Comparison of ENCODE assay signal across 8 cellular contexts in genomic region chr22:45557926-45558325, GRCh38. TPM values are rescaled to one million over a fixed set of nuclear protein-coding genes. Genes with fewer than 3 reads are reported as not detected.
DNase-seq lines count a peak whose midpoint lies in the region; ATAC-seq, FAIRE-seq and TF ChIP-seq lines count a peak whose summit lies in the region.
"Not testable (repeated sequence)": the region's sequence is repeated elsewhere in the genome, so short reads cannot be mapped to it uniquely, and the experiment has no call there.
"Had no signal": no experiment of that assay in that cellular context is flagged by ENCODE, and none has a peak within 500 bp of the region (broad histone marks: within the 10 kb centered on the region; RNA-seq: fewer than 3 reads in every experiment).

No MANE protein-coding gene starts in this region.

- H3K4me3 Mint-ChIP-seq in activated naive CD4-positive, alpha-beta T cell treated with anti-CD3 and anti-CD28 coated beads, Interleukin-2, amount 50 U/mL, for 24 hours = not testable (repeated sequence)

- peak overlapping the region; percentile 1 for H3K27ac Mint-ChIP-seq in activated naive CD4-positive, alpha-beta T cell treated with anti-CD3 and anti-CD28 coated beads, Interleukin-2, amount 50 U/mL, for 24 hours

- not testable (repeated sequence) for H3K4me1 Mint-ChIP-seq in activated naive CD4-positive, alpha-beta T cell treated with anti-CD3 and anti-CD28 coated beads, Interleukin-2, amount 50 U/mL, for 24 hours

- DNase-seq in H4 (ENCODE audit: low spot score) = peak; percentile 73
- DNase-seq in MV-4-11 (lab: John Stamatoyannopoulos, UW) = peak; percentile 70
- DNase-seq in mammary epithelial cell = peak; percentile 83
- DNase-seq in fibroblast of gingiva (ENCODE audit: low read depth) = peak; percentile 48
- peak; percentile 32 for DNase-seq in kidney
- peak; percentile 36 to 37 for DNase-seq in aorta

- H3K79me2 ChIP-seq in mammary epithelial cell (ENCODE audit: insufficient read depth, low read length) = not testable (repeated sequence)

- not testable (repeated sequence) for TF ChIP-seq CTCF in mammary epithelial cell (conservative IDR thresholded peaks at IDR 0.05 in 1 of 2, IDR thresholded peaks at IDR 0.05 in 1 of 2; ENCODE audit: extremely low read depth in 1 of 2, insufficient read depth in 1 of 2, low read depth in 1 of 2, low read length in 2 of 2); kidney (IDR thresholded peaks at IDR 0.05; ENCODE audit: borderline replicate concordance, extremely low read depth, insufficient read depth)

- H3K9me3 ChIP-seq in mammary epithelial cell (replicated peaks; ENCODE audit: insufficient read depth, low read length) = peaks cover 10% of the 10 kb centered on the region
- not testable (repeated sequence) for H3K9me3 ChIP-seq in kidney (ENCODE audit: control insufficient read depth in 1 of 2, low read length in 2 of 2); aorta (ENCODE audit: control insufficient read depth, low read length)

- CTCF ChIA-PET in mammary epithelial cell (lab: Charles Lee; ENCODE audit: low non-redundant PET) = not testable (repeated sequence)

- FAIRE-seq in kidney (lab: Jason Lieb, UNC) = not testable (repeated sequence)

- not testable (repeated sequence) for H2AFZ ChIP-seq in mammary epithelial cell (ENCODE audit: low read depth, low read length)

- H3K27ac ChIP-seq in mammary epithelial cell (ENCODE audit: insufficient read depth, low read depth, low read length); kidney (ENCODE audit: low read depth in 2 of 2, low read length in 2 of 2); aorta (ENCODE audit: low read depth in 1 of 2, low read length in 2 of 2): not testable (repeated sequence)

- H3K27me3 Mint-ChIP-seq in activated naive CD4-positive, alpha-beta T cell treated with anti-CD3 and anti-CD28 coated beads, Interleukin-2, amount 50 U/mL, for 24 hours = not testable (repeated sequence)

- H3K4me2 ChIP-seq in mammary epithelial cell (ENCODE audit: insufficient read depth, low read depth, low read length) = not testable (repeated sequence)

- not testable (repeated sequence) for H3K36me3 ChIP-seq in mammary epithelial cell (ENCODE audit: insufficient read depth, low read length); kidney (ENCODE audit: control insufficient read depth in 1 of 2, insufficient read depth in 2 of 2, low read length in 2 of 2); aorta (ENCODE audit: control insufficient read depth in 1 of 2, insufficient read depth in 2 of 2, low read length in 1 of 2)

- dilution Hi-C loops in mammary epithelial cell (cut with HindIII; ENCODE audit: low sequenced_read_pairs) = not testable (repeated sequence)

- H3K9me3 Mint-ChIP-seq in activated naive CD4-positive, alpha-beta T cell treated with anti-CD3 and anti-CD28 coated beads, Interleukin-2, amount 50 U/mL, for 24 hours = peaks cover 10% of the 10 kb centered on the region

- BruUV-seq in mammary epithelial cell (replicated peaks; lab: Mats Ljungman, UMichigan) = not testable (repeated sequence)

- H3K9ac ChIP-seq in mammary epithelial cell (ENCODE audit: insufficient read depth, low read length); kidney (ENCODE audit: low read length in 2 of 2): not testable (repeated sequence)

- H4K20me1 ChIP-seq in mammary epithelial cell (ENCODE audit: insufficient read depth, low read length) = not testable (repeated sequence)

- in situ Hi-C loops in mammary epithelial cell (cut with MboI; ENCODE audit: low sequenced_read_pairs in 2 of 2) = loop anchor here in 1 of 2 donors (5.0 to 10.0 kb wide), 2 partner anchors 116 to 293 kb away; no protein-coding TSS in a partner anchor

- H3K27me3 ChIP-seq in mammary epithelial cell (ENCODE audit: insufficient read depth, low read length); aorta (ENCODE audit: control insufficient read depth in 1 of 2, insufficient read depth in 2 of 2, low read length in 1 of 2): not testable (repeated sequence)

- H3K4me1 ChIP-seq in mammary epithelial cell (ENCODE audit: insufficient read depth, low read length) = peaks cover 26% of the 10 kb centered on the region
- H3K4me1 ChIP-seq in kidney (ENCODE audit: control insufficient read depth in 1 of 2, insufficient read depth in 1 of 2, low read depth in 1 of 2, low read length in 2 of 2); aorta (ENCODE audit: control insufficient read depth in 1 of 2, insufficient read depth in 2 of 2, low read length in 2 of 2): not testable (repeated sequence)

- intact Hi-C loops in mammary epithelial cell (cut with micrococcal nuclease) = not testable (repeated sequence)
- intact Hi-C loops in kidney (cut with DNase I) (loop anchor here (10.0 kb wide), 2 partner anchors 113 to 283 kb away; no protein-coding TSS in a partner anchor), aorta (cut with DNase I) (loop anchor here in 1 of 2 donors (10.0 kb wide), 1 partner anchor 243 kb away; no protein-coding TSS in a partner anchor)

- 56% methylated on average over 7 of the region's 7 CpGs for WGBS in mammary epithelial cell (ENCODE audit: low coverage, missing lambda C conversion rate)
- 77 to 85% methylated on average over 7 of the region's 7 CpGs for WGBS in aorta, 2 donors

- ATAC-seq in aorta (ENCODE audit: low FRiP score) = not testable (repeated sequence)

- not testable (repeated sequence) for H3K36me3 Mint-ChIP-seq in activated naive CD4-positive, alpha-beta T cell treated with anti-CD3 and anti-CD28 coated beads, Interleukin-2, amount 50 U/mL, for 24 hours

- H3K4me3 ChIP-seq in mammary epithelial cell (replicated peaks in 1 of 3; ENCODE audit: insufficient read depth in 1 of 3, low read depth in 2 of 3, low read length in 3 of 3); kidney (ENCODE audit: low read length in 2 of 2); aorta (ENCODE audit: low read length in 2 of 2): not testable (repeated sequence)

RNA-seq across cellular contexts. Expression of gene FBLN1, which starts 55.2 kb away (rescaled TPM):
- 0.37 and 1.0 TPM in 2 replicates for total RNA-seq in H4 (2014; rRNA removed; shearing (Covaris generic))
- 100 to 1,000 TPM; 130 to 173 TPM for total RNA-seq in mammary epithelial cell
- 66.8 TPM for polyA plus RNA-seq in mammary epithelial cell
- polyA minus RNA-seq in mammary epithelial cell = 49.2 TPM
- total RNA-seq in kidney = 105 TPM
- 23.3 TPM for polyA plus RNA-seq in kidney (ENCODE audit: insufficient read depth, low read depth, low replicate concordance)
- 1,000 to 10,000 TPM in 1 of 2 donors, 100 to 1,000 TPM in 1; 500 to 1,512 TPM for total RNA-seq in aorta
- polyA plus RNA-seq in aorta = 100 to 1,000 TPM in 1 of 2 donors, 10 to 100 TPM in 1; 48.1 to 283 TPM
- total RNA-seq: CD8-positive, alpha-beta T cell had no signal

Comparison
In these comparisons a context has a peak if more than half of its experiments do, and no peak if none do; other contexts are left out.
1. DNase-seq: peak in every context shown above with its lines; median percentile 83 in mammary epithelial cell; 73 in H4; 70 in MV-4-11; 48 in fibroblast of gingiva; 36 in aorta; 32 in kidney.
2. RNA of gene FBLN1, which starts 55.2 kb away (total RNA-seq): 500 to 1,512 TPM in aorta, 130 to 173 TPM in mammary epithelial cell and 105 TPM in kidney (single experiment); 0.37 to 1.0 TPM in H4; every median in the first group is over 10 times any median in the second.